In the genomic region with DNA sequence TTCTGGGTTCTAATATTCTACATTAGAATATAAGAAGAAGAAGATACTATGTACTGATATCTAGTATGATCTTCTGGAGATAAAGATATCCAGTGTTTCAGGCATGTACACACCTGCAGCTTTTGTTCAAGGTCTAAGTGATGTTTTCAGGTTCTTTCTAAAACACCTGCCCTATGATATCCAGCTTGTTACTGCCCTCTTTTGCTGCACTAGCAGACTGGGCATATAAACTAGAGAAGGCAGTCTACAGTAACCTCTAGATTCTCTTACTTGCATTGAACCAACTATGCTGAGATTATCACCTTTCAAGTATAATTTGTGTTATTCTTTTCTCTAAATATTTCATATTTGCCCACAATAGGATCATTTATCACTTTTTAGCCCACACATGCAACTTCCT, we compare ENCODE assay signal across 19 cellular contexts. TPM values are rescaled to one million over a fixed set of nuclear protein-coding genes. Genes with fewer than 3 reads are reported as not detected.
DNase-seq lines count a peak whose midpoint lies in the region; ATAC-seq, FAIRE-seq and TF ChIP-seq lines count a peak whose summit lies in the region.
"Had no signal": no experiment of that assay in that cellular context is flagged by ENCODE, and none has a peak within 500 bp of the region (broad histone marks: within the 10 kb centered on the region; RNA-seq: fewer than 3 reads in every experiment).

No MANE protein-coding gene starts in this region.

- no peaks in the 10 kb centered on the region for H3K9me3 Mint-ChIP-seq in activated CD8-positive, alpha-beta T cell treated with anti-CD3 and anti-CD28 coated beads, Interleukin-2, amount 10 ng/mL, durations not matched to agents 7 days and 5 days (ENCODE audit: insufficient read depth)
- H3K9me3 Mint-ChIP-seq in stimulated activated effector memory CD8-positive, alpha-beta T cell treated with anti-CD3 and anti-CD28 coated beads, Interleukin-12 subunit alpha, Interleukin-12 subunit beta, amount 100 ng/mL, for 72 hours, result no peaks in the 10 kb centered on the region
- H3K9me3 Mint-ChIP-seq: nephron progenitor cell had no signal

- no peak for ATAC-seq in activated CD8-positive, alpha-beta T cell treated with anti-CD3 and anti-CD28 coated beads, Interleukin-2, amount 10 ng/mL, durations not matched to agents 7 days and 5 days
- no peak for ATAC-seq in stimulated activated effector memory CD8-positive, alpha-beta T cell treated with anti-CD3 and anti-CD28 coated beads, Interleukin-12 subunit alpha, Interleukin-12 subunit beta, amount 100 ng/mL, for 72 hours
- ATAC-seq: Panc1 had no signal

- CTCF ChIA-PET in activated CD8-positive, alpha-beta T cell treated with anti-CD3 and anti-CD28 coated beads, Interleukin-2, amount 10 ng/mL, durations not matched to agents 7 days and 5 days (lab: Charles Lee), result interaction anchor here (2.1 kb wide), 1 partner anchor 204 kb away, joined by 7 read pairs; no protein-coding TSS in a partner anchor

- POLR2A ChIA-PET in activated CD8-positive, alpha-beta T cell treated with anti-CD3 and anti-CD28 coated beads, Interleukin-2, amount 10 ng/mL, durations not matched to agents 7 days and 5 days (lab: Charles Lee), result interaction anchor here (0.6 kb wide), 1 partner anchor 31 kb away, joined by 3 read pairs; no protein-coding TSS in a partner anchor

- peaks cover 7% of the 10 kb centered on the region for H3K36me3 Mint-ChIP-seq in activated CD8-positive, alpha-beta T cell treated with anti-CD3 and anti-CD28 coated beads, Interleukin-2, amount 10 ng/mL, durations not matched to agents 7 days and 5 days (ENCODE audit: low read depth)
- peaks cover 8% of the 10 kb centered on the region for H3K36me3 Mint-ChIP-seq in stimulated activated effector memory CD8-positive, alpha-beta T cell treated with anti-CD3 and anti-CD28 coated beads, Interleukin-12 subunit alpha, Interleukin-12 subunit beta, amount 100 ng/mL, for 72 hours

- H3K4me3 Mint-ChIP-seq in activated CD8-positive, alpha-beta T cell treated with anti-CD3 and anti-CD28 coated beads, Interleukin-2, amount 10 ng/mL, durations not matched to agents 7 days and 5 days, result peak overlapping the region; percentile 3
- no peak overlapping the region for H3K4me3 Mint-ChIP-seq in stimulated activated effector memory CD8-positive, alpha-beta T cell treated with anti-CD3 and anti-CD28 coated beads, Interleukin-12 subunit alpha, Interleukin-12 subunit beta, amount 100 ng/mL, for 72 hours

- no peak overlapping the region for H3K27ac Mint-ChIP-seq in activated CD8-positive, alpha-beta T cell treated with anti-CD3 and anti-CD28 coated beads, Interleukin-2, amount 10 ng/mL, durations not matched to agents 7 days and 5 days
- peak overlapping the region; percentile 88 for H3K27ac Mint-ChIP-seq in stimulated activated effector memory CD8-positive, alpha-beta T cell treated with anti-CD3 and anti-CD28 coated beads, Interleukin-12 subunit alpha, Interleukin-12 subunit beta, amount 100 ng/mL, for 72 hours
- H3K27ac Mint-ChIP-seq: nephron progenitor cell had no signal

- FAIRE-seq in GM12892 (lab: Jason Lieb, UNC), result no peak
- FAIRE-seq: A204.1 had no signal

- TF ChIP-seq RAD21 in Ishikawa (IDR thresholded peaks at IDR 0.05; ENCODE audit: low read depth), result peak; percentile 21; the same call in 1 of the 2 replicates

- no peaks in the 10 kb centered on the region for H3K27me3 Mint-ChIP-seq in activated CD8-positive, alpha-beta T cell treated with anti-CD3 and anti-CD28 coated beads, Interleukin-2, amount 10 ng/mL, durations not matched to agents 7 days and 5 days (ENCODE audit: low read depth)
- H3K27me3 Mint-ChIP-seq: progenitor cell of endocrine pancreas had no signal

- no peak for TF ChIP-seq EP300 in Ishikawa (IDR thresholded peaks at IDR 0.05; ENCODE audit: borderline replicate concordance)

- H3K4me1 Mint-ChIP-seq in activated CD8-positive, alpha-beta T cell treated with anti-CD3 and anti-CD28 coated beads, Interleukin-2, amount 10 ng/mL, durations not matched to agents 7 days and 5 days (ENCODE audit: low read depth), result peaks cover 27% of the 10 kb centered on the region
- H3K4me1 Mint-ChIP-seq in stimulated activated effector memory CD8-positive, alpha-beta T cell treated with anti-CD3 and anti-CD28 coated beads, Interleukin-12 subunit alpha, Interleukin-12 subunit beta, amount 100 ng/mL, for 72 hours, result peaks cover 25% of the 10 kb centered on the region

- TF ChIP-seq POLR2A in GM12892 (IDR thresholded peaks at IDR 0.05; ENCODE audit: low read depth, low read length), result no peak

- peak; percentile 54 for DNase-seq in NCI-H748 (lab: John Stamatoyannopoulos, UW; ENCODE audit: unreplicated experiment)
- no peak for DNase-seq in NCI-H748 treated with DMSO at 0.1 percent for 48 hours (lab: John Stamatoyannopoulos, UW)
- no peak for DNase-seq in activated CD8-positive, alpha-beta T cell treated with anti-CD3 and anti-CD28 coated beads, Interleukin-2, amount 10 ng/mL, durations not matched to agents 7 days and 5 days
- DNase-seq in stimulated activated effector memory CD8-positive, alpha-beta T cell treated with anti-CD3 and anti-CD28 coated beads, Interleukin-12 subunit alpha, Interleukin-12 subunit beta, amount 100 ng/mL, for 72 hours (ENCODE audit: low spot score in 2 of 2), result no peak
- DNase-seq in iPS-NIHi7 (ENCODE audit: extremely low spot score), result no peak
- DNase-seq in OCI-M2 (lab: John Stamatoyannopoulos, UW; ENCODE audit: unreplicated experiment), result no peak
- no peak for DNase-seq in GM12892 (ENCODE audit: insufficient read length)
- DNase-seq: activated CD4-positive, alpha-beta T cell treated with anti-CD3 and anti-CD28 coated beads, Interleukin-2, amount 50 U/mL, for 1 hour; activated naive CD4-positive, alpha-beta T cell treated with anti-CD3 and anti-CD28 coated beads, Interleukin-2, amount 50 U/mL, for 16 hours; activated T-cell treated with anti-CD3 and anti-CD28 coated beads for 4 hours; hypothalamus; NCI-H2029; NCI-H510A; nephron progenitor cell; stimulated activated CD4-positive, alpha-beta T cell treated with anti-CD3 and anti-CD28 coated beads, Interleukin-4, amount 100 ng/mL, for 24 hours had no signal

TF ChIP-seq in Ishikawa, 13 proteins besides CTCF, POLR2A, EP300 and RAD21:
- TF ChIP-seq TAF1 (IDR thresholded peaks at IDR 0.05; ENCODE audit: low read depth) (no peak), FOXM1 (IDR thresholded peaks at IDR 0.05; ENCODE audit: borderline replicate concordance, low read depth) (no peak), EGR1 (IDR thresholded peaks at IDR 0.05) (no peak), NFIC (IDR thresholded peaks at IDR 0.05) (no peak), TEAD4 (IDR thresholded peaks at IDR 0.05) (no peak), CREB1 (IDR thresholded peaks at IDR 0.05; ENCODE audit: low read depth) (no peak), ZBTB7A (IDR thresholded peaks at IDR 0.05; ENCODE audit: low read depth) (no peak)

RNA-seq across cellular contexts. Expression of a gene that starts 1.9 kb away (rescaled TPM):
- total RNA-seq in activated CD8-positive, alpha-beta T cell treated with anti-CD3 and anti-CD28 coated beads, Interleukin-2, amount 10 ng/mL, durations not matched to agents 7 days and 5 days, result 100 to 1,000 TPM in 1 of 2 experiments, 10 to 100 TPM in 1; 98.5 to 107 TPM
- polyA plus RNA-seq in GM12892 (2012; ENCODE audit: missing spikeins), result 18.9 TPM

RNA-seq across cellular contexts. Expression of a gene that starts 48.9 kb away (rescaled TPM):
- 10 to 100 TPM; 92.4 to 93.7 TPM for total RNA-seq in activated CD8-positive, alpha-beta T cell treated with anti-CD3 and anti-CD28 coated beads, Interleukin-2, amount 10 ng/mL, durations not matched to agents 7 days and 5 days
- polyA plus RNA-seq in GM12892 (2012; ENCODE audit: missing spikeins), result 121 TPM
